ENCODE assay signal across 8 cellular contexts in the genomic region with DNA sequence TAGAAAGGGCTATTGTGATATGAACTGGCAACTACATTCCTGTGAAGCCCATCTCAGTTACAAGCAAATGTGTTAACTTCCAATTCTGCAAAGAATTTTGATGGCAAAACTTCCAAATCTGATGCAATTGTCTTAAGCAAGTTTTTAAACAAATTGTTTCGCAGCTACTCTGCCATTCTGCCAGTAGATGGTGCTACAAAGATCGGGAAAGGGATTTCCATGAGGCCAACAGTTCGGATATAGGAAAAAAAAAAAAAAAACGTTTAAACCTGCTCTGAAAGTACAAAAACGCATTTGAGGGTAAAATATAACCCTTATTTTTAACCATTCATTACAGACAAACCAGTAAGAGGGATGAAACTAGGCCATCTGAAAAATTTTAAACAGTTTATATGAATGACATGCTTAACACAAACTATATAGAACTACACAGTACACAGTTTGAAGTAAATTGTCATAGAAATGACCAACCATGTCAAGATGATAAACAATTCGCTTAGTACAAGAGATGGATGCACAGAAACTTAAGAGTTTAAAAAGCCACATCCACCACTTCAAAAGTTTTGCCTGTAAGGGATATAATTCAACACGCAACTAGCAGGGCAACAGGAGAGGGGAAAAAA. TPM values are rescaled to one million over a fixed set of nuclear protein-coding genes. Genes with fewer than 3 reads are reported as not detected.
DNase-seq lines count a peak whose midpoint lies in the region; ATAC-seq and TF ChIP-seq lines count a peak whose summit lies in the region.

No MANE protein-coding gene starts in this region.

- H3K4me3 Mint-ChIP-seq in activated T-cell treated with anti-CD3 and anti-CD28 coated beads, Interleukin-2, amount 50 U/mL, for 4 hours, result peak overlapping the region; percentile 94
- peak overlapping the region; percentile 98 for H3K4me3 Mint-ChIP-seq in nephron progenitor cell

- TF ChIP-seq CTCF in LNCaP clone FGC (IDR thresholded peaks at IDR 0.05; ENCODE audit: control insufficient read depth, extremely low read depth, insufficient read depth) (peak; percentile 73), epithelial cell of esophagus (IDR thresholded peaks at IDR 0.05; ENCODE audit: insufficient read depth, low read depth, low read length, missing control alignments) (peak; percentile 90), nephron progenitor cell (IDR thresholded peaks at IDR 0.05) (peak; percentile 75)

- ATAC-seq in activated T-cell treated with anti-CD3 and anti-CD28 coated beads, Interleukin-2, amount 50 U/mL, for 4 hours, result no peak
- ATAC-seq in GM21825 (IDR thresholded peaks at IDR 0.05; ENCODE audit: unreplicated experiment), result no peak
- no peak for ATAC-seq in GM18519 (IDR thresholded peaks at IDR 0.05; ENCODE audit: low FRiP score, unreplicated experiment)

- no peaks in the 10 kb centered on the region for H3K27me3 Mint-ChIP-seq in activated T-cell treated with anti-CD3 and anti-CD28 coated beads, Interleukin-2, amount 50 U/mL, for 4 hours (ENCODE audit: low read depth)
- peaks cover 3% of the 10 kb centered on the region for H3K27me3 Mint-ChIP-seq in nephron progenitor cell (ENCODE audit: low read depth, poor library complexity)

- no peaks in the 10 kb centered on the region for H3K9me3 Mint-ChIP-seq in activated T-cell treated with anti-CD3 and anti-CD28 coated beads, Interleukin-2, amount 50 U/mL, for 4 hours
- H3K9me3 Mint-ChIP-seq in nephron progenitor cell, result no peaks in the 10 kb centered on the region

- H3K36me3 Mint-ChIP-seq in activated T-cell treated with anti-CD3 and anti-CD28 coated beads, Interleukin-2, amount 50 U/mL, for 4 hours (ENCODE audit: insufficient read depth), result peaks cover 20% of the 10 kb centered on the region
- peaks cover 28% of the 10 kb centered on the region for H3K36me3 Mint-ChIP-seq in nephron progenitor cell (ENCODE audit: low read depth)

- DNase-seq in activated T-cell treated with anti-CD3 and anti-CD28 coated beads, Interleukin-2, amount 50 U/mL, for 4 hours, result no peak
- DNase-seq in activated T-cell treated with anti-CD3 and anti-CD28 coated beads, Interleukin-2, amount 50 U/mL, for 48 hours, result no peak
- peak; percentile 46 for DNase-seq in LNCaP clone FGC (ENCODE audit: low read depth)
- peak; percentile 83 for DNase-seq in SW480 (ENCODE audit: low spot score)
- DNase-seq in epithelial cell of esophagus (ENCODE audit: low read depth), result peak; percentile 80
- DNase-seq in nephron progenitor cell, result no peak

- peak overlapping the region; percentile 99 for H3K4me3 ChIP-seq in LNCaP clone FGC (ENCODE audit: low read depth, low read length)
- peak overlapping the region; percentile 92 for H3K4me3 ChIP-seq in epithelial cell of esophagus (ENCODE audit: low read length)

- peaks cover 28% of the 10 kb centered on the region for H3K4me1 Mint-ChIP-seq in activated T-cell treated with anti-CD3 and anti-CD28 coated beads, Interleukin-2, amount 50 U/mL, for 4 hours (ENCODE audit: low read depth)
- peaks cover 28% of the 10 kb centered on the region for H3K4me1 Mint-ChIP-seq in nephron progenitor cell

- H3K27ac Mint-ChIP-seq in nephron progenitor cell, result peak overlapping the region; percentile 55

RNA-seq across cellular contexts. Expression of a gene that starts 2.2 kb away (rescaled TPM):
- total RNA-seq in activated T-cell treated with anti-CD3 and anti-CD28 coated beads, Interleukin-2, amount 50 U/mL, for 4 hours, result 10 to 100 TPM; 48.0 to 49.5 (median 48.6) TPM

RNA-seq across cellular contexts. Expression of a gene that starts 16.1 kb away (rescaled TPM):
- total RNA-seq in activated T-cell treated with anti-CD3 and anti-CD28 coated beads, Interleukin-2, amount 50 U/mL, for 4 hours, result 1 to 10 TPM; 2.0 to 2.9 (median 2.6) TPM

Comparison
In these comparisons a context has a peak if more than half of its experiments do, and no peak if none do; other contexts are left out.
1. DNase-seq: peak in LNCaP clone FGC (single experiment), SW480 (single experiment) and epithelial cell of esophagus (single experiment); none in activated T-cell treated with anti-CD3 and anti-CD28 coated beads, Interleukin-2, amount 50 U/mL, for 4 hours (single experiment), activated T-cell treated with anti-CD3 and anti-CD28 coated beads, Interleukin-2, amount 50 U/mL, for 48 hours (0 of 2) and nephron progenitor cell (single experiment).
2. Peak in every context shown above with its lines, with median percentiles within 50 percentile points of each other: CTCF ChIP-seq.